17 cellular contexts compared by ENCODE assay signal in the genomic region with DNA sequence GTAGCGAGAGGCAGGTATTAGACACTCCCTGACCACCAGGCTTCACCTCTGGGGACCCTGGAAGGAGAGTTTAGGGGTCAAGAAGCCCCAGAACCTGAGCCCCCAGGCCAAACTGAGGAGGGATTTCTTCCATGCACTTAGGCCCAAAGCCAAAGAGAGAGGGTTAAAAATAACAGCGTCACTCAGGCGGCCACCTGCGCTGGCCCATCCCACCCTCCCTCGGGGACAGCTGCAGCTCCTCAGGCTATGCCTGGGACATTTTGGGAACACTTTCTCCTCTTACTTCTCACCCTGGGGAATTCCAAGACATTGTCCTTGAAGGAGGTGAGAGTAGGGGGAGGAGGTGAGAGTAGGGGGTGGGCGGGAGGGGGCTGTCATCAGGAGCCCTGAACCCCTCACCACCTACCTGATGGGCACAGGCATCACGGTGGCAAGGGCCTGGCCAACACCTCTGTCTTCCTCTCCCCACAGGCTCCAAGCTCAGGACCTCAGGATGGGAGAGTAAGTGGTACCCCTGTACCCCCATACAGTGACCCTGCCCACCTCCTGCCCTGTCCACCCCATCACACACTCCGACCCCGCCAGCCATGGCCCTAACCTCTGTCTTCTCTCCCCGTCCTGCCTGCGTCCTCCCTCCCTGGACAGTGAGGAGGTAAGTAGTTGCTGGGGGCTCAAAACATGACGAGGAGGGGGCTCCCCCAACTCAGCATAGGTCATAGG. TPM values are rescaled to one million over a fixed set of nuclear protein-coding genes. Genes with fewer than 3 reads are reported as not detected.
A peak's percentile ranks its signal among the peaks of the same experiment; 100 is the strongest.
DNase-seq lines count a peak whose midpoint lies in the region; ATAC-seq, FAIRE-seq and TF ChIP-seq lines count a peak whose summit lies in the region.
"Had no signal": no experiment of that assay in that cellular context is flagged by ENCODE, and none has a peak within 500 bp of the region (broad histone marks: within the 10 kb centered on the region; RNA-seq: fewer than 3 reads in every experiment).

No MANE protein-coding gene starts in this region.

- H3K4me3 Mint-ChIP-seq in stimulated activated naive CD8-positive, alpha-beta T cell treated with anti-CD3 and anti-CD28 coated beads, Interleukin-15, Interleukin-2, amounts not matched to agents 100 ng/mL and 50 ng/mL, for 24 hours: no peak overlapping the region
- H3K4me3 Mint-ChIP-seq: activated naive CD8-positive, alpha-beta T cell; HFFc6 had no signal

- peaks cover 23% of the 10 kb centered on the region for H3K4me1 Mint-ChIP-seq in stimulated activated naive CD8-positive, alpha-beta T cell treated with anti-CD3 and anti-CD28 coated beads, Interleukin-15, Interleukin-2, amounts not matched to agents 100 ng/mL and 50 ng/mL, for 24 hours (ENCODE audit: low read depth)

- no peaks in the 10 kb centered on the region for H3K9me3 Mint-ChIP-seq in stimulated activated naive CD8-positive, alpha-beta T cell treated with anti-CD3 and anti-CD28 coated beads, Interleukin-15, Interleukin-2, amounts not matched to agents 100 ng/mL and 50 ng/mL, for 24 hours
- H3K9me3 Mint-ChIP-seq: HFFc6 had no signal

- FAIRE-seq in D721Med (lab: Jason Lieb, UNC): no peak
- FAIRE-seq: frontal cortex had no signal

- ATAC-seq in stimulated activated naive CD8-positive, alpha-beta T cell treated with anti-CD3 and anti-CD28 coated beads, Interleukin-15, Interleukin-2, amounts not matched to agents 100 U/mL and 50 U/mL, for 24 hours: no peak
- ATAC-seq in HG02981 (IDR thresholded peaks at IDR 0.05; ENCODE audit: unreplicated experiment) (no peak), HG02763 (IDR thresholded peaks at IDR 0.05; ENCODE audit: unreplicated experiment) (no peak)

- peak overlapping the region; percentile 75 for H3K27ac Mint-ChIP-seq in stimulated activated naive CD8-positive, alpha-beta T cell treated with anti-CD3 and anti-CD28 coated beads, Interleukin-15, Interleukin-2, amounts not matched to agents 100 ng/mL and 50 ng/mL, for 24 hours
- H3K27ac Mint-ChIP-seq: activated naive CD8-positive, alpha-beta T cell; HFFc6 had no signal

- no peak for TF ChIP-seq CTCF in D721Med (IDR thresholded peaks at IDR 0.05; ENCODE audit: insufficient read depth, missing control alignments)

- H3K36me3 Mint-ChIP-seq in stimulated activated naive CD8-positive, alpha-beta T cell treated with anti-CD3 and anti-CD28 coated beads, Interleukin-15, Interleukin-2, amounts not matched to agents 100 ng/mL and 50 ng/mL, for 24 hours (ENCODE audit: low read depth): no peaks in the 10 kb centered on the region
- H3K36me3 Mint-ChIP-seq: activated naive CD8-positive, alpha-beta T cell had no signal

- H3K27me3 Mint-ChIP-seq in stimulated activated naive CD8-positive, alpha-beta T cell treated with anti-CD3 and anti-CD28 coated beads, Interleukin-15, Interleukin-2, amounts not matched to agents 100 ng/mL and 50 ng/mL, for 24 hours: no peaks in the 10 kb centered on the region
- H3K27me3 Mint-ChIP-seq: activated naive CD8-positive, alpha-beta T cell had no signal

- no peak for DNase-seq in stimulated activated naive CD8-positive, alpha-beta T cell treated with anti-CD3 and anti-CD28 coated beads, Interleukin-15, Interleukin-2, amounts not matched to agents 100 U/mL and 50 U/mL, for 24 hours
- DNase-seq in RPMI8226 (peak; percentile 48), myocyte (ENCODE audit: low read depth) (peak; percentile 80), D721Med (ENCODE audit: insufficient read length, low spot score) (no peak)
- DNase-seq: activated CD4-positive, alpha-beta T cell treated with anti-CD3 and anti-CD28 coated beads, Interleukin-2, amount 50 U/mL, for 48 hours; activated T-cell treated with anti-CD3 and anti-CD28 coated beads, Interleukin-2, amount 50 U/mL, for 48 hours; HFFc6; stimulated activated CD4-positive, alpha-beta T cell treated with anti-CD3 and anti-CD28 coated beads, Interleukin-4, amount 100 ng/mL, for 24 hours had no signal

RNA-seq across cellular contexts. Expression of a gene that starts 0.6 kb away (rescaled TPM):
- total RNA-seq in myocyte: 429 and 432 TPM in 2 replicates
- polyA plus RNA-seq in myocyte (2012): 153 TPM
- total RNA-seq: dermis microvascular lymphatic vessel endothelial cell, frontal cortex, HFFc6, left lobe of liver, testis had no signal

RNA-seq across cellular contexts. Expression of a gene that starts 4.6 kb away (rescaled TPM):
- 0.59 and 2.8 TPM in 2 replicates for total RNA-seq in myocyte
- 5.5 TPM for polyA plus RNA-seq in myocyte (2012)
- total RNA-seq: frontal cortex, HFFc6 had no signal
- polyA plus RNA-seq: ovary had no signal

RNA-seq across cellular contexts. Expression of a gene that starts 13.5 kb away (rescaled TPM):
- total RNA-seq in myocyte: 407 and 468 TPM in 2 replicates
- polyA plus RNA-seq in myocyte (2012): 192 TPM

RNA-seq across cellular contexts. Expression of a gene that starts 52.3 kb away (rescaled TPM):
- total RNA-seq in myocyte: 1.4 and 3.9 TPM in 2 replicates
- polyA plus RNA-seq in myocyte (2012): 5.2 TPM
- total RNA-seq: dermis microvascular lymphatic vessel endothelial cell, frontal cortex, HFFc6, left lobe of liver, ovary had no signal

Comparison
In these comparisons a context has a peak if more than half of its experiments do, and no peak if none do; other contexts are left out.
1. DNase-seq: peak in RPMI8226 (single experiment) and myocyte (single experiment); none in stimulated activated naive CD8-positive, alpha-beta T cell treated with anti-CD3 and anti-CD28 coated beads, Interleukin-15, Interleukin-2, amounts not matched to agents 100 U/mL and 50 U/mL, for 24 hours (single experiment) and D721Med (single experiment).